In genomic region chr5:1244976-1245375, GRCh38 we compare ENCODE assay signal across 22 cellular contexts. TPM values are rescaled to one million over a fixed set of nuclear protein-coding genes. Genes with fewer than 3 reads are reported as not detected.
DNase-seq lines count a peak whose midpoint lies in the region; ATAC-seq and TF ChIP-seq lines count a peak whose summit lies in the region.
"Had no signal": no experiment of that assay in that cellular context is flagged by ENCODE, and none has a peak within 500 bp of the region (broad histone marks: within the 10 kb centered on the region; RNA-seq: fewer than 3 reads in every experiment).

No MANE protein-coding gene starts in this region.

- peaks cover 4% of the 10 kb centered on the region for H3K36me3 Mint-ChIP-seq in Calu3 (ENCODE audit: insufficient read depth, unreplicated experiment)
- H3K36me3 Mint-ChIP-seq: immature natural killer cell had no signal

- DNase-seq in Calu3: peak; percentile 39
- peak; percentile 64 for DNase-seq in HuH-7 (ENCODE audit: low spot score)
- DNase-seq in mucosa of descending colon: peak in 1 of 3 donors; percentile 34
- no peak for DNase-seq in stimulated activated CD4-positive, alpha-beta T cell treated with anti-CD3 and anti-CD28 coated beads, Interleukin-12 subunit alpha, Interleukin-12 subunit beta, amount 100 ng/mL, for 4 hours
- DNase-seq in stimulated activated naive CD4-positive, alpha-beta T cell (lab: John Stamatoyannopoulos, UW): no peak
- no peak for DNase-seq in foreskin fibroblast
- DNase-seq: activated CD4-positive, CD25-positive, alpha-beta regulatory T cell; activated gamma-delta T cell treated with Interleukin-2 at 50 U/mL for 16 hours; DND-41; GM23248; immature natural killer cell; mesendoderm; NCI-H1105 treated with DMSO at 0.1 percent for 48 hours; sigmoid colon; stimulated activated CD4-positive, alpha-beta T cell treated with anti-CD3 and anti-CD28 coated beads, Interleukin-4, amount 100 ng/mL, for 1 hour; stimulated activated CD8-positive, alpha-beta memory T cell treated with anti-CD3 and anti-CD28 coated beads, Interleukin-4, amount 100 ng/mL, for 48 hours; testis had no signal

- no peaks in the 10 kb centered on the region for H3K9me3 ChIP-seq in mucosa of descending colon
- H3K9me3 ChIP-seq: ascending aorta; BLaER1 treated with 17β-estradiol and CSF1 and Interleukin-3, amounts not matched to agents 10 nM and 100 nM; sigmoid colon; testis had no signal

- peaks cover 66% of the 10 kb centered on the region for H3K27me3 Mint-ChIP-seq in Calu3 (ENCODE audit: unreplicated experiment)

- H3K4me1 Mint-ChIP-seq in Calu3 (ENCODE audit: low read depth, unreplicated experiment): no peaks in the 10 kb centered on the region
- H3K4me1 Mint-ChIP-seq: immature natural killer cell had no signal

- no peak overlapping the region for H3K27ac ChIP-seq in VCaP
- H3K27ac ChIP-seq: ascending aorta; BLaER1 treated with 17β-estradiol and CSF1 and Interleukin-3, amounts not matched to agents 10 nM and 100 nM; GM23248; sigmoid colon; testis had no signal

- H3K4me3 Mint-ChIP-seq in Calu3 (ENCODE audit: low read depth, unreplicated experiment): no peak overlapping the region
- H3K4me3 Mint-ChIP-seq: immature natural killer cell had no signal

- H3K4me1 ChIP-seq in mucosa of descending colon (ENCODE audit: low read depth): peaks cover 10% of the 10 kb centered on the region
- H3K4me1 ChIP-seq: ascending aorta, sigmoid colon, testis had no signal

- TF ChIP-seq CTCF in Calu3 (IDR thresholded peaks at IDR 0.05; ENCODE audit: unreplicated experiment) (no peak), VCaP (conservative IDR thresholded peaks at IDR 0.05) (peak; percentile 59), mucosa of descending colon (IDR thresholded peaks at IDR 0.05) (no peak), foreskin fibroblast (IDR thresholded peaks at IDR 0.05; ENCODE audit: low read depth, low read length) (no peak)

- ATAC-seq in mucosa of descending colon: peak; percentile 27
- no peak for ATAC-seq in HG02884 (IDR thresholded peaks at IDR 0.05; ENCODE audit: unreplicated experiment)

- no peak overlapping the region for H3K4me3 ChIP-seq in mucosa of descending colon
- H3K4me3 ChIP-seq in foreskin fibroblast (ENCODE audit: low read depth in 1 of 2, low read length in 2 of 2): no peak overlapping the region
- H3K4me3 ChIP-seq: ascending aorta; BLaER1 treated with 17β-estradiol and CSF1 and Interleukin-3, amounts not matched to agents 10 nM and 100 nM; GM23248; sigmoid colon had no signal

- intact Hi-C loops in Calu3 (cut with micrococcal nuclease; ENCODE audit: unreplicated experiment): no loop called here
- intact Hi-C loops in mucosa of descending colon (cut with DNase I, micrococcal nuclease): no loop called here

- H3K27ac Mint-ChIP-seq in Calu3 (ENCODE audit: unreplicated experiment): no peak overlapping the region
- H3K27ac Mint-ChIP-seq: immature natural killer cell had no signal

- BruUV-seq in Calu3 (replicated peaks; lab: Mats Ljungman, UMichigan): no TSS peak

- CTCF ChIA-PET in Calu3 (lab: Charles Lee): no interaction called here

- no peaks in the 10 kb centered on the region for H3K36me3 ChIP-seq in mucosa of descending colon (ENCODE audit: low read depth)
- H3K36me3 ChIP-seq: ascending aorta; BLaER1 treated with 17β-estradiol and CSF1 and Interleukin-3, amounts not matched to agents 10 nM and 100 nM; sigmoid colon had no signal

- no peaks in the 10 kb centered on the region for H3K9me3 Mint-ChIP-seq in Calu3 (ENCODE audit: low read depth, unreplicated experiment)
- H3K9me3 Mint-ChIP-seq: immature natural killer cell had no signal

RNA-seq across cellular contexts. Expression of gene SLC6A18, which starts 19.8 kb away (rescaled TPM):
- total RNA-seq in Calu3 (2022): not detected in 2 replicates
- under 1 TPM in 1 of 3 donors, not detected in 2; 0.89 TPM for total RNA-seq in mucosa of descending colon
- total RNA-seq: ascending aorta, glomerular endothelial cell, GM23248, sigmoid colon had no signal

RNA-seq across cellular contexts. Expression of gene SLC6A19, which starts 43.6 kb away (rescaled TPM):
- total RNA-seq in Calu3 (2022) (not detected in 2 replicates), mucosa of descending colon (10 to 100 TPM; 14.4 to 92.8 (median 29.2) TPM)
- total RNA-seq: ascending aorta, glomerular endothelial cell, GM23248, sigmoid colon had no signal

RNA-seq across cellular contexts. Expression of gene TERT, which starts 49.9 kb away (rescaled TPM):
- 2.1 and 2.3 TPM in 2 replicates for total RNA-seq in Calu3 (2022)
- 1 to 10 TPM; 2.1 to 5.0 (median 2.8) TPM for total RNA-seq in mucosa of descending colon
- total RNA-seq: ascending aorta, glomerular endothelial cell, GM23248, sigmoid colon had no signal

Comparison
In these comparisons a context has a peak if more than half of its experiments do, and no peak if none do; other contexts are left out.
1. DNase-seq: peak in Calu3 (single experiment) and HuH-7 (single experiment); none in stimulated activated CD4-positive, alpha-beta T cell treated with anti-CD3 and anti-CD28 coated beads, Interleukin-12 subunit alpha, Interleukin-12 subunit beta, amount 100 ng/mL, for 4 hours (single experiment), stimulated activated naive CD4-positive, alpha-beta T cell (0 of 6) and foreskin fibroblast (0 of 2).
2. RNA of gene SLC6A19, which starts 43.6 kb away (total RNA-seq): 14.4 to 92.8 TPM in mucosa of descending colon; not detected in Calu3; every median in the first group is over 10 times any median in the second.